ENCODE assay signal across 16 cellular contexts in the genomic region with DNA sequence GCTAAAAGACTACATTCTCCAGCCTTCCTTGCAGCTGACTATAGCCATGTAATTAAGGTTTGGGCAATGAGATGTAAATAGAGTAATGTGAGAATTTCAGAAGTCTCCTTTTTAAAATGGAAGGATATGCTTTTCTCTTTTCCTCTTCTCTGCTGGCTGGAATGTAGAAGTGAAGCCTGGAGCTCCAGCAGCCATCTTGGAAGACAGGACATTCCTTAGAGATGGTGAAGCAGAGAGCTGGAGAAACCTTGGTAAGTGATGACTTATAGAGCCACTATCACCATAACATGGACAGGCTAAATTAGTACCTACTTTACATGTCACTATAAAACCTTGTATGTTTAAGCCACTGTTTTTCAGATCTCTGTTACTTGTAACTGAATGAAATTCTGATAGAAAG. TPM values are rescaled to one million over a fixed set of nuclear protein-coding genes. Genes with fewer than 3 reads are reported as not detected.
DNase-seq lines count a peak whose midpoint lies in the region; ATAC-seq and TF ChIP-seq lines count a peak whose summit lies in the region.
"Had no signal": no experiment of that assay in that cellular context is flagged by ENCODE, and none has a peak within 500 bp of the region (broad histone marks: within the 10 kb centered on the region; RNA-seq: fewer than 3 reads in every experiment).

No MANE protein-coding gene starts in this region.

- no peak for TF ChIP-seq RAD21 in IMR-90 (IDR thresholded peaks at IDR 0.05; ENCODE audit: low read length)

- H3K4me1 ChIP-seq in IMR-90 (ENCODE audit: control insufficient read depth, insufficient read depth, low read length) (peaks cover 20% of the 10 kb centered on the region), foreskin keratinocyte (peaks cover 8% of the 10 kb centered on the region)

- CTCF ChIA-PET in IMR-90 (lab: Yijun Ruan, JAX), result interaction anchor here (0.8 kb wide), 1 partner anchor 16 kb away, joined by 3 read pairs; no protein-coding TSS in a partner anchor

- H3K9me1 ChIP-seq in IMR-90 (ENCODE audit: insufficient read depth, low read length), result peaks cover 13% of the 10 kb centered on the region

- H3K27ac ChIP-seq in IMR-90 (ENCODE audit: insufficient read depth, low read length), result no peak overlapping the region
- no peak overlapping the region for H3K27ac ChIP-seq in foreskin keratinocyte

- H3K18ac ChIP-seq in IMR-90 (ENCODE audit: low read depth, low read length), result no peak overlapping the region

- H2AK5ac ChIP-seq in IMR-90 (ENCODE audit: low read depth, low read length), result no peak overlapping the region

- H3K79me1 ChIP-seq in IMR-90 (ENCODE audit: low read depth in 1 of 2, low read length in 2 of 2), result no peaks in the 10 kb centered on the region; a peak in 1 of 4 replicates

- H3K14ac ChIP-seq in IMR-90 (replicated peaks; ENCODE audit: low read depth, low read length), result no peak overlapping the region

- H3K9ac ChIP-seq in IMR-90 (ENCODE audit: low read depth, low read length), result no peak overlapping the region

- no peak overlapping the region for H2BK120ac ChIP-seq in IMR-90 (ENCODE audit: low read depth, low read length)

- no peak for TF ChIP-seq POLR2A in IMR-90 (IDR thresholded peaks at IDR 0.05; ENCODE audit: low read depth, low read length)

- TF ChIP-seq CTCF in IMR-90 (conservative IDR thresholded peaks at IDR 0.05; ENCODE audit: low read depth, low read length), result peak; percentile 13; the same call in 1 of the 2 replicates
- peak; percentile 10 for TF ChIP-seq CTCF in choroid plexus epithelial cell (conservative IDR thresholded peaks at IDR 0.05; ENCODE audit: low read depth, low read length)
- no peak for TF ChIP-seq CTCF in foreskin keratinocyte (conservative IDR thresholded peaks at IDR 0.05)

- no peak overlapping the region for H2AFZ ChIP-seq in IMR-90 (replicated peaks; ENCODE audit: low read length, poor library complexity)

- no peak overlapping the region for H3K4ac ChIP-seq in IMR-90 (ENCODE audit: low read depth, low read length)

- no peak overlapping the region for H2BK20ac ChIP-seq in IMR-90 (ENCODE audit: low read depth, low read length)

- H4K5ac ChIP-seq in IMR-90 (ENCODE audit: low read depth, low read length), result no peak overlapping the region

- H3K56ac ChIP-seq in IMR-90 (ENCODE audit: extremely low read depth, insufficient read depth, low read length), result no peak overlapping the region

- POLR2A ChIA-PET in IMR-90 (lab: Charles Lee; ENCODE audit: unreplicated experiment), result interaction anchor here (0.6 kb wide), 1 partner anchor 9 kb away, joined by 3 read pairs; no protein-coding TSS in a partner anchor

- no peaks in the 10 kb centered on the region for H3K9me3 ChIP-seq in IMR-90 (ENCODE audit: control insufficient read depth, insufficient read depth, low read length)

- no peaks in the 10 kb centered on the region; the same call in 1 of the 2 replicates for H4K20me1 ChIP-seq in IMR-90 (ENCODE audit: insufficient read depth, low read length)

- ATAC-seq in IMR-90 (ENCODE audit: low read depth) (no peak), foreskin keratinocyte (peak; percentile 27)

- no peak overlapping the region for H2BK5ac ChIP-seq in IMR-90 (ENCODE audit: low read depth, low read length, poor library complexity, severe bottlenecking)

- no peaks in the 10 kb centered on the region for H3K36me3 ChIP-seq in IMR-90 (ENCODE audit: control insufficient read depth, insufficient read depth, low read length)

- no TSS peak for BruUV-seq in IMR-90 (replicated peaks; lab: Mats Ljungman, UMichigan)

- in situ Hi-C loops in IMR-90 (cut with MboI; ENCODE audit: low sequenced_read_pairs), result no loop called here

- H3K4me2 ChIP-seq in IMR-90 (ENCODE audit: low read depth, low read length), result no peak overlapping the region

- H4K91ac ChIP-seq in IMR-90 (ENCODE audit: insufficient read depth, low read depth, low read length), result no peak overlapping the region

- intact Hi-C loops in IMR-90 (cut with micrococcal nuclease), result loop anchor here (5.0 kb wide), 2 partner anchors 47 to 188 kb away; no protein-coding TSS in a partner anchor

- H4K8ac ChIP-seq in IMR-90 (ENCODE audit: low read depth in 2 of 2, low read length in 2 of 2), result no peak overlapping the region

- H3K23ac ChIP-seq in IMR-90 (ENCODE audit: low read depth, low read length), result no peak overlapping the region

- H3K4me3 ChIP-seq in IMR-90 (ENCODE audit: insufficient read depth, low read depth, low read length) (no peak overlapping the region), choroid plexus epithelial cell (ENCODE audit: low read depth, low read length) (no peak overlapping the region)

- no peak overlapping the region for H2AK9ac ChIP-seq in IMR-90 (replicated peaks; ENCODE audit: low read depth, low read length, poor library complexity)

- H3K27me3 ChIP-seq in IMR-90 (ENCODE audit: control insufficient read depth, insufficient read depth, low read length) (no peaks in the 10 kb centered on the region), foreskin keratinocyte (no peaks in the 10 kb centered on the region)

- dilution Hi-C loops in IMR-90 (cut with HindIII; ENCODE audit: low sequenced_read_pairs, unreplicated experiment), result no loop called here

- DNase-seq in EL (peak; percentile 4), IMR-90 (no peak), choroid plexus epithelial cell (ENCODE audit: low read depth) (no peak), foreskin keratinocyte (no peak), NCI-H1417 treated with DMSO at 0.1 percent for 48 hours (lab: John Stamatoyannopoulos, UW) (no peak), NCI-H526 treated with DMSO at 0.1 percent for 48 hours (lab: John Stamatoyannopoulos, UW) (no peak), HuH-7 (ENCODE audit: low spot score) (no peak)
- no peak for DNase-seq in activated CD4-positive, alpha-beta T cell treated with anti-CD3 and anti-CD28 coated beads, Interleukin-2, amount 50 U/mL, for 48 hours
- DNase-seq: ACHN; C1 segment of cervical spinal cord; Calu3; CD4-positive, alpha-beta T cell; DMS 273 treated with DMSO at 0.1 percent for 48 hours; GDM1; H9 had no signal

- H2BK15ac ChIP-seq in IMR-90 (ENCODE audit: low read depth, low read length), result no peak overlapping the region

TF ChIP-seq in IMR-90, 13 proteins besides CTCF, POLR2A, EP300 and RAD21:
- TF ChIP-seq BHLHE40 (IDR thresholded peaks at IDR 0.05; ENCODE audit: low read depth, low read length) (no peak), FOS (IDR thresholded peaks at IDR 0.05; ENCODE audit: low read depth, low read length) (no peak)
- TF ChIP-seq, protein P1, sequence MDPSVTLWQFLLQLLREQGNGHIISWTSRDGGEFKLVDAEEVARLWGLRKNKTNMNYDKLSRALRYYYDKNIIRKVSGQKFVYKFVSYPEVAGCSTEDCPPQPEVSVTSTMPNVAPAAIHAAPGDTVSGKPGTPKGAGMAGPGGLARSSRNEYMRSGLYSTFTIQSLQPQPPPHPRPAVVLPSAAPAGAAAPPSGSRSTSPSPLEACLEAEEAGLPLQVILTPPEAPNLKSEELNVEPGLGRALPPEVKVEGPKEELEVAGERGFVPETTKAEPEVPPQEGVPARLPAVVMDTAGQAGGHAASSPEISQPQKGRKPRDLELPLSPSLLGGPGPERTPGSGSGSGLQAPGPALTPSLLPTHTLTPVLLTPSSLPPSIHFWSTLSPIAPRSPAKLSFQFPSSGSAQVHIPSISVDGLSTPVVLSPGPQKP (IDR thresholded peaks at IDR 0.05; ENCODE audit: borderline replicate concordance, low read depth, low read length), result no peak

RNA-seq across cellular contexts. Expression of a gene that starts 48.0 kb away (rescaled TPM):
- total RNA-seq in IMR-90 (2012; rRNA removed) (0.18 and 0.28 TPM in 2 replicates), foreskin keratinocyte (2.3 and 2.5 TPM in 2 replicates)
- polyA plus RNA-seq in IMR-90 (2012; rRNA removed) (0.26 and 0.31 TPM in 2 replicates), foreskin keratinocyte (1.5 and 2.0 TPM in 2 replicates)
- 0.04 and 0.23 TPM in 2 replicates for polyA plus RNA-seq in IMR-90 (2012; cell fraction: cytosol; rRNA removed)
- polyA plus RNA-seq in IMR-90 (2012; cell fraction: nucleus; rRNA removed; ENCODE audit: low replicate concordance), result 0.20 and 0.41 TPM in 2 replicates
- total RNA-seq: A172 had no signal
